In the genomic region with DNA sequence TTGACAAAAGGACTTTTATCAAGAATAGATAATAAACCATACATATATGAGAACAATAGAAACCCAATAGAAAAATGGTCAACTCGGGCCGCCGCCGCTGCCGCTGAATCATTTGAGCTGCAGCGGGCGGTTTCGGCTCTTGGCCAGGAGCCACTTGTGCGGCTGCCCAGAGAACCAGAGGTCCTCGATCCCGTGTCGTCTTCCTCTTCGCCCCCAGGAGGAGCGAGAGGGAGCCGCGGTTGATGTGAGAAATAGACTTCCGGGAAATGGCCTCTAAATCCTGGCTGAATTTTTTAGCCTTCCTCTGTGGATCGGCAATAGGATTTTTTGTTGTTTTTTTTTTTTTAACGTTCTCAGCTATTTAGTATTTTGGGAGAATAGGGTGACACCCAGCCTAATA, we compare ENCODE assay signal across 8 cellular contexts. TPM values are rescaled to one million over a fixed set of nuclear protein-coding genes. Genes with fewer than 3 reads are reported as not detected.
DNase-seq lines count a peak whose midpoint lies in the region; ATAC-seq, FAIRE-seq and TF ChIP-seq lines count a peak whose summit lies in the region.

No MANE protein-coding gene starts in this region.

- H3K27me3 ChIP-seq in heart left ventricle (no peaks in the 10 kb centered on the region), ovary (no peaks in the 10 kb centered on the region)

- H3K4me1 ChIP-seq in heart left ventricle: peaks cover 0 to 15% (median 5%) of the 10 kb centered on the region in 12 donors
- H3K4me1 ChIP-seq in ovary (ENCODE audit: insufficient read depth): no peaks in the 10 kb centered on the region

- TF ChIP-seq POLR2A in heart left ventricle (IDR thresholded peaks at IDR 0.05) (no peak), ovary (IDR thresholded peaks at IDR 0.05) (no peak), GM12892 (IDR thresholded peaks at IDR 0.05; ENCODE audit: low read depth, low read length) (no peak)

- TF ChIP-seq CTCF in heart left ventricle (IDR thresholded peaks at IDR 0.05) (peak in 4 of 12 donors; percentile 22 to 43 (median 32)), ovary (IDR thresholded peaks at IDR 0.05) (no peak)

- no peak for TF ChIP-seq EP300 in ovary (IDR thresholded peaks at IDR 0.05)

- H3K9me3 ChIP-seq in heart left ventricle: no peaks in the 10 kb centered on the region
- H3K9me3 ChIP-seq in ovary: no peaks in the 10 kb centered on the region

- H3K4me3 ChIP-seq in heart left ventricle: peak overlapping the region in 10 of 12 donors; percentile 26 to 56 (median 36)
- H3K4me3 ChIP-seq in ovary: peak overlapping the region; percentile 22

- FAIRE-seq in GM12892 (lab: Jason Lieb, UNC): no peak

- H3K36me3 ChIP-seq in heart left ventricle (no peaks in the 10 kb centered on the region), ovary (no peaks in the 10 kb centered on the region)

- DNase-seq in DMS79 (lab: John Stamatoyannopoulos, UW): peak; percentile 50
- peak; percentile 85 for DNase-seq in NCI-H748 (lab: John Stamatoyannopoulos, UW; ENCODE audit: unreplicated experiment)
- DNase-seq in amniotic epithelial cell (ENCODE audit: low read depth): peak; percentile 52
- peak; percentile 71 to 86 (median 82) for DNase-seq in heart left ventricle
- DNase-seq in ovary: peak; percentile 80 to 89 (median 84)
- no peak for DNase-seq in GM12892 (ENCODE audit: insufficient read length)

- 1 to 2% (median 2%) methylated on average over 19 of the region's 19 CpGs for WGBS in heart left ventricle, 4 donors
- WGBS in ovary, 3 donors: 0 to 1% (median 0%) methylated on average over 19 of the region's 19 CpGs

- ATAC-seq in HG02642 (IDR thresholded peaks at IDR 0.05; ENCODE audit: poor library complexity, unreplicated experiment) (peak; percentile 48), heart left ventricle (peak; percentile 75 to 89 (median 86)), GM18520 (IDR thresholded peaks at IDR 0.05; ENCODE audit: unreplicated experiment) (no peak)

- intact Hi-C loops in heart left ventricle (cut with DNase I): no loop called here
- intact Hi-C loops in ovary (cut with DNase I): no loop called here

- no peak overlapping the region for H3K27ac ChIP-seq in heart left ventricle
- H3K27ac ChIP-seq in ovary: no peak overlapping the region

RNA-seq across cellular contexts. Expression of gene CPSF6, which starts 44.8 kb away (rescaled TPM):
- total RNA-seq in heart left ventricle (10 to 100 TPM; 15.8 to 34.8 (median 30.1) TPM), ovary (10 to 100 TPM; 46.2 to 98.0 (median 74.2) TPM)
- polyA plus RNA-seq in heart left ventricle (10 to 100 TPM; 13.4 to 14.3 TPM), ovary (10 to 100 TPM; 24.7 to 42.0 TPM)
- polyA plus RNA-seq in GM12892 (2012; ENCODE audit: missing spikeins): 73.6 TPM
